Comparison of ENCODE assay signal across 9 cellular contexts in the genomic region with DNA sequence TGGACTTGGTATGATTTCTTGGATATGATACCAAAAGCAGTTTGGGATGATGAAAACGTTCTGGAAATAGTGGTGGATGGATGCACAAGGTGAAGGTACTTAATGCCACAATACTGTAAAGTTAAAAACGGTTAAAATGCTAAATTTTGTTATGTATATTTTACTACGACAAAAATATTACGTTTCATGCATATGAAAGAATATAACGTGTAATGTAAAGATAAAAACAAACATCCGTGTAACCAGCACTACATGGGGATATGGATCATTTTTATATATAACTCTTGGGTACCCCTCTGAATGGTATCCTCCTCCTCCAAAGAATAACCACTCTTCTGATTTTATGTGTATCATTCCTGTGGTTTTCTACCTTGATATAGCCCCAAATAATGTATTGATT. TPM values are rescaled to one million over a fixed set of nuclear protein-coding genes. Genes with fewer than 3 reads are reported as not detected.
DNase-seq lines count a peak whose midpoint lies in the region; ATAC-seq and TF ChIP-seq lines count a peak whose summit lies in the region.
"Had no signal": no experiment of that assay in that cellular context is flagged by ENCODE, and none has a peak within 500 bp of the region (broad histone marks: within the 10 kb centered on the region; RNA-seq: fewer than 3 reads in every experiment).

No MANE protein-coding gene starts in this region.

- no peak for DNase-seq in NT2/D1 (ENCODE audit: low read depth, low spot score)
- DNase-seq in effector memory CD8-positive, alpha-beta T cell = no peak
- DNase-seq in neuronal stem cell (ENCODE audit: low spot score) = no peak
- no peak for DNase-seq in stimulated activated CD4-positive, alpha-beta T cell treated with anti-CD3 and anti-CD28 coated beads, Interleukin-15, amount 100 ng/mL, for 24 hours

- H4K91ac ChIP-seq in neuronal stem cell (ENCODE audit: low read depth, low read length, poor library complexity) = no peak overlapping the region

- H3K9ac ChIP-seq in ES-I3 (ENCODE audit: low read depth, low read length) = peak overlapping the region; percentile 36; the same call in 1 of the 2 replicates
- no peak overlapping the region for H3K9ac ChIP-seq in NT2/D1 (ENCODE audit: insufficient read length, low read depth)
- H3K9ac ChIP-seq in neuronal stem cell (ENCODE audit: low read depth, low read length, poor library complexity) = no peak overlapping the region

- no peak overlapping the region for H3K4ac ChIP-seq in neuronal stem cell (ENCODE audit: low read length)

- no peak overlapping the region for H2BK12ac ChIP-seq in neuronal stem cell (ENCODE audit: low read length)

- H3K4me2 ChIP-seq in neuronal stem cell (ENCODE audit: insufficient read depth, low read length, poor library complexity, severe bottlenecking) = no peak overlapping the region

- H4K8ac ChIP-seq in neuronal stem cell (ENCODE audit: low read depth, low read length) = no peak overlapping the region

- H2BK5ac ChIP-seq in neuronal stem cell (ENCODE audit: low read length) = no peak overlapping the region

- H3K4me1 ChIP-seq in ES-I3 (ENCODE audit: insufficient read depth, low read length) = no peaks in the 10 kb centered on the region
- peaks cover 3% of the 10 kb centered on the region for H3K4me1 ChIP-seq in NT2/D1 (ENCODE audit: insufficient read depth, insufficient read length)
- H3K4me1 ChIP-seq in neuronal stem cell (ENCODE audit: control insufficient read depth in 2 of 2, insufficient read depth in 1 of 2, low read depth in 1 of 2, low read length in 2 of 2) = peaks cover 3 to 10% of the 10 kb centered on the region in 2 donors

- H3K27ac Mint-ChIP-seq in effector memory CD8-positive, alpha-beta T cell = peak overlapping the region; percentile 92

- no peak overlapping the region for H3K14ac ChIP-seq in neuronal stem cell (ENCODE audit: low read length)

- no peak overlapping the region for H2AK5ac ChIP-seq in neuronal stem cell (ENCODE audit: low read depth, low read length)

- no peak overlapping the region for H2BK120ac ChIP-seq in neuronal stem cell (ENCODE audit: low read depth, low read length)

- H3K9me3 ChIP-seq in ES-I3 (ENCODE audit: control insufficient read depth, insufficient read depth, low read length) (no peaks in the 10 kb centered on the region), NT2/D1 (ENCODE audit: insufficient read depth, low read length) (no peaks in the 10 kb centered on the region), neuronal stem cell (replicated peaks in 1 of 2; ENCODE audit: control insufficient read depth in 2 of 2, insufficient read depth in 1 of 2, low read depth in 1 of 2, low read length in 2 of 2) (no peaks in the 10 kb centered on the region)

- H3K36me3 ChIP-seq in ES-I3 (ENCODE audit: insufficient read depth, low read length) (no peaks in the 10 kb centered on the region), NT2/D1 (ENCODE audit: insufficient read depth, insufficient read length, low read length) (peaks cover 10% of the 10 kb centered on the region), neuronal stem cell (replicated peaks in 1 of 2; ENCODE audit: control insufficient read depth in 2 of 2, insufficient read depth in 2 of 2, low read length in 2 of 2) (peaks cover 4 to 27% of the 10 kb centered on the region in 2 donors)
- H3K36me3 ChIP-seq: brain microvascular endothelial cell had no signal

- peaks cover 9% of the 10 kb centered on the region for H3K79me1 ChIP-seq in neuronal stem cell (ENCODE audit: low read depth, low read length)

- no peaks in the 10 kb centered on the region for H3K27me3 ChIP-seq in NT2/D1 (ENCODE audit: insufficient read depth, insufficient read length)
- H3K27me3 ChIP-seq in neuronal stem cell (ENCODE audit: control insufficient read depth in 3 of 3, insufficient read depth in 3 of 3, low read depth in 1 of 3, low read length in 3 of 3) = peaks cover 0 to 4% (median 0%) of the 10 kb centered on the region in 3 experiments
- H3K27me3 ChIP-seq: brain microvascular endothelial cell had no signal

- no peak overlapping the region for H2BK15ac ChIP-seq in neuronal stem cell (ENCODE audit: low read length)

- no peaks in the 10 kb centered on the region for H3K27me3 Mint-ChIP-seq in effector memory CD8-positive, alpha-beta T cell

- peaks cover 14% of the 10 kb centered on the region for H3K36me3 Mint-ChIP-seq in effector memory CD8-positive, alpha-beta T cell (ENCODE audit: insufficient read depth)

- peak overlapping the region; percentile 86 to 91 for H3K4me3 Mint-ChIP-seq in effector memory CD8-positive, alpha-beta T cell

- ATAC-seq in effector memory CD8-positive, alpha-beta T cell (replicated peaks) = no peak
- no peak for ATAC-seq in GM18505 (IDR thresholded peaks at IDR 0.05; ENCODE audit: unreplicated experiment)
- ATAC-seq in GM21528 (IDR thresholded peaks at IDR 0.05; ENCODE audit: low FRiP score, unreplicated experiment) = no peak
- no peak for ATAC-seq in HG03378 (IDR thresholded peaks at IDR 0.05; ENCODE audit: unreplicated experiment)

- H3K4me1 Mint-ChIP-seq in effector memory CD8-positive, alpha-beta T cell (ENCODE audit: low read depth in 2 of 2) = peaks cover 12% of the 10 kb centered on the region in 2 donors

- H3K9me3 Mint-ChIP-seq in effector memory CD8-positive, alpha-beta T cell = no peaks in the 10 kb centered on the region

- H3K18ac ChIP-seq in neuronal stem cell (ENCODE audit: low read length) = no peak overlapping the region

- no peak for TF ChIP-seq POLR2A in GM18505 (IDR thresholded peaks at IDR 0.05; ENCODE audit: borderline replicate concordance, extremely low read depth, insufficient read depth, insufficient read length)

- H3K4me3 ChIP-seq in NT2/D1 (ENCODE audit: insufficient read length, low read depth) = peak overlapping the region; percentile 24
- peak overlapping the region in 1 of 2 donors; percentile 89 for H3K4me3 ChIP-seq in neuronal stem cell (ENCODE audit: low read length in 2 of 2)

- H2AFZ ChIP-seq in neuronal stem cell (ENCODE audit: low read length) = peak overlapping the region; percentile 84

- H3K23ac ChIP-seq in neuronal stem cell (ENCODE audit: low read depth, low read length, poor library complexity) = no peak overlapping the region

- no peak overlapping the region for H3K27ac ChIP-seq in neuronal stem cell (replicated peaks; ENCODE audit: low read length)
- H3K27ac ChIP-seq: brain microvascular endothelial cell had no signal

- no CpG with 5 or more reads among the region's 6 CpGs for WGBS in neuronal stem cell (ENCODE audit: extremely low coverage in 2 of 2, insufficient read length in 2 of 2, insufficient replicate concordance in 1 of 2), 2 donors

RNA-seq across cellular contexts. Expression of gene CENPU, which starts 0.9 kb away (rescaled TPM):
- 89.2 TPM for polyA plus RNA-seq in neuronal stem cell (2013, experiment 1 of 2)
- polyA plus RNA-seq in neuronal stem cell (2013, experiment 2 of 2) = 91.0 TPM
